Comparison of ENCODE assay signal across 8 cellular contexts in genomic region chr16:67311607-67312449, GRCh38. TPM values are rescaled to one million over a fixed set of nuclear protein-coding genes. Genes with fewer than 3 reads are reported as not detected.
A peak's percentile ranks its signal among the peaks of the same experiment; 100 is the strongest.
DNase-seq lines count a peak whose midpoint lies in the region; ATAC-seq, FAIRE-seq and TF ChIP-seq lines count a peak whose summit lies in the region.

No MANE protein-coding gene starts in this region.

- POLR2A ChIA-PET in naive thymus-derived CD4-positive, alpha-beta T cell (lab: Charles Lee): no interaction called here

- TF ChIP-seq CTCF in astrocyte of the spinal cord (IDR thresholded peaks at IDR 0.05; ENCODE audit: low read depth, low read length) (no peak), tibial artery (IDR thresholded peaks at IDR 0.05) (no peak)

- H3K36me3 ChIP-seq in naive thymus-derived CD4-positive, alpha-beta T cell (ENCODE audit: control insufficient read depth in 2 of 3, insufficient read depth in 3 of 3, low read length in 3 of 3): no peaks in the 10 kb centered on the region
- H3K36me3 ChIP-seq in tibial artery: no peaks in the 10 kb centered on the region

- no peaks in the 10 kb centered on the region for H3K9me3 Mint-ChIP-seq in naive thymus-derived CD4-positive, alpha-beta T cell

- peaks cover 0 to 2% (median 0%) of the 10 kb centered on the region in 5 donors for H3K36me3 Mint-ChIP-seq in naive thymus-derived CD4-positive, alpha-beta T cell

- ATAC-seq in HG02571 (IDR thresholded peaks at IDR 0.05; ENCODE audit: unreplicated experiment): peak; percentile 68
- peak; percentile 32 for ATAC-seq in naive thymus-derived CD4-positive, alpha-beta T cell

- peaks cover 0 to 2% of the 10 kb centered on the region in 2 donors for H3K27me3 ChIP-seq in naive thymus-derived CD4-positive, alpha-beta T cell (ENCODE audit: control insufficient read depth in 2 of 2, insufficient read depth in 2 of 2, low read length in 2 of 2)
- peaks cover 0 to 3% of the 10 kb centered on the region in 2 donors for H3K27me3 ChIP-seq in tibial artery

- peak overlapping the region in 1 of 10 donors; percentile 20 for H3K4me3 Mint-ChIP-seq in naive thymus-derived CD4-positive, alpha-beta T cell

- in situ Hi-C loops in astrocyte of the spinal cord (cut with HindIII; ENCODE audit: low sequenced_read_pairs): no loop called here

- H3K27ac Mint-ChIP-seq in naive thymus-derived CD4-positive, alpha-beta T cell: peak overlapping the region in 1 of 9 donors; percentile 83

- no peak overlapping the region for H3K27ac ChIP-seq in naive thymus-derived CD4-positive, alpha-beta T cell (ENCODE audit: low read depth, low read length)
- no peak overlapping the region for H3K27ac ChIP-seq in tibial artery

- intact Hi-C loops in naive thymus-derived CD4-positive, alpha-beta T cell (cut with micrococcal nuclease): no loop called here
- intact Hi-C loops in tibial artery (cut with DNase I; ENCODE audit: low total_unique reads): no loop called here

- peaks cover 0 to 8% (median 2%) of the 10 kb centered on the region in 5 donors for H3K27me3 Mint-ChIP-seq in naive thymus-derived CD4-positive, alpha-beta T cell

- H3K4me1 ChIP-seq in naive thymus-derived CD4-positive, alpha-beta T cell (ENCODE audit: control insufficient read depth in 2 of 2, insufficient read depth in 2 of 2, low read length in 2 of 2): no peaks in the 10 kb centered on the region
- H3K4me1 ChIP-seq in tibial artery: no peaks in the 10 kb centered on the region

- H3K4me3 ChIP-seq in astrocyte of the spinal cord (ENCODE audit: low read depth, low read length) (no peak overlapping the region), tibial artery (no peak overlapping the region)
- H3K4me3 ChIP-seq in naive thymus-derived CD4-positive, alpha-beta T cell (ENCODE audit: low read length): no peak overlapping the region

- peak; percentile 13; the same call in 1 of the 2 replicates for TF ChIP-seq POLR2A in GM12891 (IDR thresholded peaks at IDR 0.05; ENCODE audit: low read depth, low read length)

- peaks cover 0 to 29% (median 4%) of the 10 kb centered on the region in 7 donors for H3K4me1 Mint-ChIP-seq in naive thymus-derived CD4-positive, alpha-beta T cell

- H3K9me3 ChIP-seq in naive thymus-derived CD4-positive, alpha-beta T cell (ENCODE audit: control insufficient read depth in 2 of 3, low read length in 3 of 3): no peaks in the 10 kb centered on the region
- no peaks in the 10 kb centered on the region for H3K9me3 ChIP-seq in tibial artery

- CTCF ChIA-PET in naive thymus-derived CD4-positive, alpha-beta T cell (lab: Charles Lee): interaction anchor here (1.0 kb wide), 1 partner anchor 21 kb away, joined by 3 read pairs; no protein-coding TSS in a partner anchor

- peak; percentile 95 for FAIRE-seq in GM12891 (lab: Jason Lieb, UNC)

- DNase-seq in GM12891 (ENCODE audit: insufficient read length, low spot score) (no peak), RPMI7951 (ENCODE audit: low read depth) (peak; percentile 99), astrocyte of the spinal cord (ENCODE audit: low read depth, low spot score) (peak; percentile 99), tibial artery (peak; percentile 46 to 66), GF-D8 (lab: John Stamatoyannopoulos, UW) (no peak), NAMALWA (ENCODE audit: low spot score) (no peak)
- peak in 1 of 9 donors; percentile 76 for DNase-seq in naive thymus-derived CD4-positive, alpha-beta T cell

TF ChIP-seq in GM12891, 5 proteins besides CTCF, POLR2A, EP300 and RAD21:
- no peak for TF ChIP-seq POLR2AphosphoS5 (IDR thresholded peaks at IDR 0.05; ENCODE audit: low read depth, low read length)
- TF ChIP-seq POU2F2 (IDR thresholded peaks at IDR 0.05; ENCODE audit: low read depth, low read length): no peak
- peak; percentile 25; the same call in 1 of the 2 replicates for TF ChIP-seq SPI1 (IDR thresholded peaks at IDR 0.05; ENCODE audit: low read depth, low read length)
- no peak for TF ChIP-seq TAF1 (IDR thresholded peaks at IDR 0.05; ENCODE audit: low read depth, low read length)

RNA-seq across cellular contexts. Expression of gene KCTD19, which starts 14.7 kb away (rescaled TPM):
- 6.3 TPM for polyA plus RNA-seq in GM12891 (2012; ENCODE audit: low read depth, missing spikeins)
- total RNA-seq in RPMI7951 (2014; rRNA removed; shearing (Covaris generic)): not detected in 2 replicates
- total RNA-seq in naive thymus-derived CD4-positive, alpha-beta T cell: under 1 TPM in 2 of 5 experiments, not detected in 3; 0.05 to 0.39 TPM
- polyA plus RNA-seq in naive thymus-derived CD4-positive, alpha-beta T cell: not detected

RNA-seq across cellular contexts. Expression of gene LRRC36, which starts 14.8 kb away (rescaled TPM):
- 1.9 TPM for polyA plus RNA-seq in GM12891 (2012; ENCODE audit: low read depth, missing spikeins)
- not detected in 2 replicates for total RNA-seq in RPMI7951 (2014; rRNA removed; shearing (Covaris generic))
- under 1 TPM in 2 of 5 experiments, not detected in 3; 0.50 to 0.56 TPM for total RNA-seq in naive thymus-derived CD4-positive, alpha-beta T cell
- not detected for polyA plus RNA-seq in naive thymus-derived CD4-positive, alpha-beta T cell

RNA-seq across cellular contexts. Expression of gene PLEKHG4, which starts 32.5 kb away (rescaled TPM):
- 1.0 TPM for polyA plus RNA-seq in GM12891 (2012; ENCODE audit: low read depth, missing spikeins)
- total RNA-seq in RPMI7951 (2014; rRNA removed; shearing (Covaris generic)): 2.9 and 4.9 TPM in 2 replicates
- 10 to 100 TPM; 18.9 to 32.3 (median 26.1) TPM for total RNA-seq in naive thymus-derived CD4-positive, alpha-beta T cell
- polyA plus RNA-seq in naive thymus-derived CD4-positive, alpha-beta T cell: 1 to 10 TPM; 6.2 to 9.1 TPM

Comparison
In these comparisons a context has a peak if more than half of its experiments do, and no peak if none do; other contexts are left out.
1. DNase-seq: peak in RPMI7951 (single experiment), astrocyte of the spinal cord (single experiment) and tibial artery (2 of 2); none in GM12891 (single experiment), GF-D8 (single experiment) and NAMALWA (single experiment).